8 cellular contexts compared by ENCODE assay signal in the genomic region with DNA sequence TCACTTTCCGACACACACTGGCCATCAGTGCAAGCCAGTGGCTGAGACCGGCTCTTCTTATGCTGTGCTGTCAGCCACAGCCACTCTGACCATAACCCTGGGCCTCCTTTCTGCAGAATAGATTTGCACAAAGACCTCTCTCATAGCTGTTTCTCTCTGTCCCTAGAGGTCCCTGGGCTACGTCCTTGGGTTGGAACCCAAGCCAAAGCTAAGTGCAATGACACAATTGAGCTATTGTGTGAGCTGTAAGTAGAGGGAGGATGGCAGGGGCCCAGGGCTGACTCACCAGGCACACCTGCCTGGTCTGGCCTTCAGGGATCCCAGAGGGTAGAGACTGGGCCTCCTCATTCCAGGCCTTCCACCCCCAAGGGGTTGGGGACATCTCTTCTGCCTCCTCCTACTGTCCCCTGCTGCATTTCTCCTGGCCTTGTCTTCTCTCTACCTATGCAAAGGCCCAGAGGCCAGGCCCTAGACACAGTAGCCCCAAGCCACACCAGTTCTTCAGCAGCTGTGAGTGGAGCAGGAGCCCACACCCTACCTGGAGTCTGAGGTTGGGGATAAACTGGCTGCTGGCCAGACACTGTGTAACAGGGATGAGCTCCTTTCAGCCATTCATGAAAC.
DNase-seq lines count a peak whose midpoint lies in the region; ATAC-seq and TF ChIP-seq lines count a peak whose summit lies in the region.

No MANE protein-coding gene starts in this region.

- no peak for TF ChIP-seq CTCF in Panc1 (IDR thresholded peaks at IDR 0.05)
- TF ChIP-seq CTCF in foreskin keratinocyte (conservative IDR thresholded peaks at IDR 0.05), result no peak

- H3K4me3 ChIP-seq in Panc1 (ENCODE audit: low read depth in 2 of 2, low read length in 2 of 2), result no peak overlapping the region

- POLR2A ChIA-PET in Panc1 (lab: Charles Lee), result no interaction called here

- H3K27ac ChIP-seq in Panc1 (ENCODE audit: low read length) (peak overlapping the region; percentile 14; the same call in 1 of the 2 replicates), foreskin keratinocyte (no peak overlapping the region)

- DNase-seq in Panc1 (ENCODE audit: low read depth, low spot score), result no peak
- DNase-seq in foreskin keratinocyte, result peak; percentile 44 to 71
- peak; percentile 31 for DNase-seq in putamen (ENCODE audit: low spot score)
- no peak for DNase-seq in stimulated activated naive CD8-positive, alpha-beta T cell treated with anti-CD3 and anti-CD28 coated beads, Interleukin-15, Interleukin-2, amounts not matched to agents 100 U/mL and 50 U/mL, for 24 hours

- BruUV-seq in Panc1 (replicated peaks; lab: Mats Ljungman, UMichigan), result no TSS peak

- H3K4me1 ChIP-seq in Panc1 (ENCODE audit: control insufficient read depth, insufficient read depth, low read length), result peaks cover 4% of the 10 kb centered on the region; the same call in 1 of the 2 replicates
- H3K4me1 ChIP-seq in foreskin keratinocyte, result peaks cover 3% of the 10 kb centered on the region

- TF ChIP-seq RAD21 in Ishikawa (IDR thresholded peaks at IDR 0.05; ENCODE audit: low read depth), result no peak

- no peaks in the 10 kb centered on the region for H3K9me3 ChIP-seq in Panc1 (ENCODE audit: control insufficient read depth, insufficient read depth, low read depth, low read length)

- peak; percentile 87 for ATAC-seq in Panc1
- ATAC-seq in foreskin keratinocyte, result peak; percentile 86
- no peak for ATAC-seq in GM18867 (IDR thresholded peaks at IDR 0.05; ENCODE audit: unreplicated experiment)
- ATAC-seq in HG02588 (IDR thresholded peaks at IDR 0.05; ENCODE audit: unreplicated experiment), result no peak
- no peak for ATAC-seq in GM18520 (IDR thresholded peaks at IDR 0.05; ENCODE audit: unreplicated experiment)
- no peak for ATAC-seq in stimulated activated naive CD8-positive, alpha-beta T cell treated with anti-CD3 and anti-CD28 coated beads, Interleukin-15, Interleukin-2, amounts not matched to agents 100 U/mL and 50 U/mL, for 24 hours

- in situ Hi-C loops in Panc1 (cut with HindIII; ENCODE audit: low pct_unique_long_range_greater_than_20kb, low sequenced_read_pairs), result no loop called here

- no peaks in the 10 kb centered on the region for H3K36me3 ChIP-seq in Panc1 (ENCODE audit: control insufficient read depth, insufficient read depth, low read length)

- CTCF ChIA-PET in Panc1 (lab: Charles Lee), result interaction anchor here (0.6 to 0.8 kb wide), 3 partner anchors 11 to 641 kb away, joined by 3 to 8 read pairs (median 3); no protein-coding TSS in a partner anchor

- intact Hi-C loops in Panc1 (cut with micrococcal nuclease; ENCODE audit: unreplicated experiment), result no loop called here

- peak; percentile 73 for TF ChIP-seq EP300 in Ishikawa (IDR thresholded peaks at IDR 0.05; ENCODE audit: borderline replicate concordance)

- H3K27me3 ChIP-seq in Panc1 (ENCODE audit: control insufficient read depth, insufficient read depth, low read length) (no peaks in the 10 kb centered on the region), foreskin keratinocyte (no peaks in the 10 kb centered on the region)

TF ChIP-seq in Ishikawa, 13 proteins besides CTCF, POLR2A, EP300 and RAD21:
- TF ChIP-seq TAF1 (IDR thresholded peaks at IDR 0.05; ENCODE audit: low read depth), result 0 out of 2 replicates have a peak, but pooled peaks have one; percentile 34
- TF ChIP-seq FOXM1 (IDR thresholded peaks at IDR 0.05; ENCODE audit: borderline replicate concordance, low read depth), result no peak
- TF ChIP-seq NFIC (IDR thresholded peaks at IDR 0.05), result peak; percentile 79
- no peak for TF ChIP-seq CEBPB (IDR thresholded peaks at IDR 0.05)
- TF ChIP-seq EGR1 (IDR thresholded peaks at IDR 0.05), result no peak
- peak; percentile 88 for TF ChIP-seq TCF12 (IDR thresholded peaks at IDR 0.05; ENCODE audit: low read depth)
- TF ChIP-seq TEAD4 (IDR thresholded peaks at IDR 0.05), result peak; percentile 51; the same call in 1 of the 2 replicates
- TF ChIP-seq, protein P1, sequence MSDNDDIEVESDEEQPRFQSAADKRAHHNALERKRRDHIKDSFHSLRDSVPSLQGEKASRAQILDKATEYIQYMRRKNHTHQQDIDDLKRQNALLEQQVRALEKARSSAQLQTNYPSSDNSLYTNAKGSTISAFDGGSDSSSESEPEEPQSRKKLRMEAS (IDR thresholded peaks at IDR 0.05), result peak; percentile 26; the same call in 1 of the 2 replicates
- 0 out of 2 replicates have a peak, but pooled peaks have one; percentile 43 for TF ChIP-seq ZBTB7A (IDR thresholded peaks at IDR 0.05; ENCODE audit: low read depth)
- TF ChIP-seq, protein P2, sequence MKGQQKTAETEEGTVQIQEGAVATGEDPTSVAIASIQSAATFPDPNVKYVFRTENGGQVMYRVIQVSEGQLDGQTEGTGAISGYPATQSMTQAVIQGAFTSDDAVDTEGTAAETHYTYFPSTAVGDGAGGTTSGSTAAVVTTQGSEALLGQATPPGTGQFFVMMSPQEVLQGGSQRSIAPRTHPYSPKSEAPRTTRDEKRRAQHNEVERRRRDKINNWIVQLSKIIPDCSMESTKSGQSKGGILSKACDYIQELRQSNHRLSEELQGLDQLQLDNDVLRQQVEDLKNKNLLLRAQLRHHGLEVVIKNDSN (IDR thresholded peaks at IDR 0.05), result no peak
- no peak for TF ChIP-seq CREB1 (IDR thresholded peaks at IDR 0.05; ENCODE audit: low read depth)
- 0 out of 2 replicates have a peak, but pooled peaks have one; percentile 26 for TF ChIP-seq YY1 (IDR thresholded peaks at IDR 0.05; ENCODE audit: low read depth)

Comparison
In these comparisons a context has a peak if more than half of its experiments do, and no peak if none do; other contexts are left out.
1. ATAC-seq: peak in Panc1 (single experiment) and foreskin keratinocyte (single experiment); none in GM18867 (single experiment), HG02588 (single experiment), GM18520 (single experiment) and stimulated activated naive CD8-positive, alpha-beta T cell treated with anti-CD3 and anti-CD28 coated beads, Interleukin-15, Interleukin-2, amounts not matched to agents 100 U/mL and 50 U/mL, for 24 hours (single experiment).
2. DNase-seq: peak in foreskin keratinocyte (2 of 2) and putamen (single experiment); none in Panc1 (single experiment) and stimulated activated naive CD8-positive, alpha-beta T cell treated with anti-CD3 and anti-CD28 coated beads, Interleukin-15, Interleukin-2, amounts not matched to agents 100 U/mL and 50 U/mL, for 24 hours (single experiment).